Comparison of ENCODE assay signal across 9 cellular contexts in genomic region chr15:69893863-69894262, GRCh38.
DNase-seq lines count a peak whose midpoint lies in the region; ATAC-seq and TF ChIP-seq lines count a peak whose summit lies in the region.
"Had no signal": no experiment of that assay in that cellular context is flagged by ENCODE, and none has a peak within 500 bp of the region (broad histone marks: within the 10 kb centered on the region; RNA-seq: fewer than 3 reads in every experiment).

No MANE protein-coding gene starts in this region.

- H3K9me3 Mint-ChIP-seq in CD8-positive, alpha-beta T cell = peaks cover 3% of the 10 kb centered on the region

- no peaks in the 10 kb centered on the region for H3K9me3 ChIP-seq in osteoblast (ENCODE audit: low read depth, low read length)
- H3K9me3 ChIP-seq in CD8-positive, alpha-beta T cell (ENCODE audit: low read length) = no peaks in the 10 kb centered on the region
- H3K9me3 ChIP-seq: mucosa of descending colon had no signal

- POLR2A ChIA-PET in CD8-positive, alpha-beta T cell (lab: Charles Lee) = no interaction called here

- H3K4me3 Mint-ChIP-seq in CD8-positive, alpha-beta T cell = no peak overlapping the region

- H4K20me1 ChIP-seq in osteoblast (ENCODE audit: insufficient read depth, low read length) = no peaks in the 10 kb centered on the region

- CTCF ChIA-PET in CD8-positive, alpha-beta T cell (lab: Charles Lee) = no interaction called here

- no peak overlapping the region for H3K27ac Mint-ChIP-seq in CD8-positive, alpha-beta T cell

- in situ Hi-C loops in Caki2 (cut with HindIII; ENCODE audit: low pct_unique_long_range_greater_than_20kb, low sequenced_read_pairs) = no loop called here

- H3K27ac ChIP-seq in osteoblast (ENCODE audit: low read depth, low read length) = no peak overlapping the region
- no peak overlapping the region for H3K27ac ChIP-seq in CD8-positive, alpha-beta T cell (ENCODE audit: low read depth, low read length)

- no peak overlapping the region for H2AFZ ChIP-seq in osteoblast (ENCODE audit: low read length)

- H3K4me1 Mint-ChIP-seq in CD8-positive, alpha-beta T cell (ENCODE audit: low read depth) = no peaks in the 10 kb centered on the region

- no peak overlapping the region for H3K4me2 ChIP-seq in osteoblast (ENCODE audit: insufficient read depth, low read length)

- H3K27me3 Mint-ChIP-seq in CD8-positive, alpha-beta T cell (ENCODE audit: low read depth) = peaks cover 12% of the 10 kb centered on the region

- DNase-seq in Caki2 (ENCODE audit: low read depth) = peak; percentile 23
- peak; percentile 57 for DNase-seq in NCI-H69 (lab: John Stamatoyannopoulos, UW)
- DNase-seq in foreskin fibroblast = peak; percentile 10 to 30
- peak; percentile 89 for DNase-seq in osteoblast (ENCODE audit: insufficient read length, low spot score, missing footprints)
- no peak for DNase-seq in CD8-positive, alpha-beta T cell

- H3K79me2 ChIP-seq in osteoblast (ENCODE audit: insufficient read depth, low read length) = no peaks in the 10 kb centered on the region

- H3K4me1 ChIP-seq in osteoblast (ENCODE audit: insufficient read depth, low read length) = no peaks in the 10 kb centered on the region
- H3K4me1 ChIP-seq in CD8-positive, alpha-beta T cell (ENCODE audit: insufficient read depth, low read length) = no peaks in the 10 kb centered on the region

- H3K4me3 ChIP-seq in foreskin fibroblast (ENCODE audit: low read depth in 1 of 2, low read length in 2 of 2) = no peak overlapping the region
- no peak overlapping the region for H3K4me3 ChIP-seq in osteoblast (ENCODE audit: insufficient read depth, low read length)
- no peak overlapping the region for H3K4me3 ChIP-seq in CD8-positive, alpha-beta T cell (ENCODE audit: low read depth, low read length)
- H3K4me3 ChIP-seq: mucosa of descending colon had no signal

- H3K27me3 ChIP-seq in osteoblast (ENCODE audit: insufficient read depth, low read length) = peaks cover 50% of the 10 kb centered on the region
- no peaks in the 10 kb centered on the region for H3K27me3 ChIP-seq in CD8-positive, alpha-beta T cell (ENCODE audit: insufficient read depth, low read length)

- ATAC-seq in CD8-positive, alpha-beta T cell = no peak
- ATAC-seq in GM21515 (IDR thresholded peaks at IDR 0.05; ENCODE audit: unreplicated experiment) (no peak), HG03439 (IDR thresholded peaks at IDR 0.05; ENCODE audit: unreplicated experiment) (no peak), HG03045 (IDR thresholded peaks at IDR 0.05; ENCODE audit: unreplicated experiment) (no peak)
- ATAC-seq: mucosa of descending colon had no signal

- TF ChIP-seq CTCF in foreskin fibroblast (IDR thresholded peaks at IDR 0.05; ENCODE audit: low read depth, low read length) (no peak), osteoblast (IDR thresholded peaks at IDR 0.05; ENCODE audit: extremely low read depth, low read depth, low read length) (no peak)
- no peak for TF ChIP-seq CTCF in CD8-positive, alpha-beta T cell (IDR thresholded peaks at IDR 0.05)

- intact Hi-C loops in CD8-positive, alpha-beta T cell (cut with DNase I, micrococcal nuclease) = no loop called here

- H3K36me3 Mint-ChIP-seq in CD8-positive, alpha-beta T cell = no peaks in the 10 kb centered on the region

- H3K36me3 ChIP-seq in osteoblast (ENCODE audit: insufficient read depth, low read length) = no peaks in the 10 kb centered on the region
- H3K36me3 ChIP-seq in CD8-positive, alpha-beta T cell (ENCODE audit: insufficient read depth, low read length) = no peaks in the 10 kb centered on the region

Comparison
In these comparisons a context has a peak if more than half of its experiments do, and no peak if none do; other contexts are left out.
1. DNase-seq: peak in Caki2 (single experiment), NCI-H69 (single experiment), foreskin fibroblast (2 of 2) and osteoblast (single experiment); none in CD8-positive, alpha-beta T cell (0 of 7).